Comparison of ENCODE assay signal across 1 cellular context in the genomic region with DNA sequence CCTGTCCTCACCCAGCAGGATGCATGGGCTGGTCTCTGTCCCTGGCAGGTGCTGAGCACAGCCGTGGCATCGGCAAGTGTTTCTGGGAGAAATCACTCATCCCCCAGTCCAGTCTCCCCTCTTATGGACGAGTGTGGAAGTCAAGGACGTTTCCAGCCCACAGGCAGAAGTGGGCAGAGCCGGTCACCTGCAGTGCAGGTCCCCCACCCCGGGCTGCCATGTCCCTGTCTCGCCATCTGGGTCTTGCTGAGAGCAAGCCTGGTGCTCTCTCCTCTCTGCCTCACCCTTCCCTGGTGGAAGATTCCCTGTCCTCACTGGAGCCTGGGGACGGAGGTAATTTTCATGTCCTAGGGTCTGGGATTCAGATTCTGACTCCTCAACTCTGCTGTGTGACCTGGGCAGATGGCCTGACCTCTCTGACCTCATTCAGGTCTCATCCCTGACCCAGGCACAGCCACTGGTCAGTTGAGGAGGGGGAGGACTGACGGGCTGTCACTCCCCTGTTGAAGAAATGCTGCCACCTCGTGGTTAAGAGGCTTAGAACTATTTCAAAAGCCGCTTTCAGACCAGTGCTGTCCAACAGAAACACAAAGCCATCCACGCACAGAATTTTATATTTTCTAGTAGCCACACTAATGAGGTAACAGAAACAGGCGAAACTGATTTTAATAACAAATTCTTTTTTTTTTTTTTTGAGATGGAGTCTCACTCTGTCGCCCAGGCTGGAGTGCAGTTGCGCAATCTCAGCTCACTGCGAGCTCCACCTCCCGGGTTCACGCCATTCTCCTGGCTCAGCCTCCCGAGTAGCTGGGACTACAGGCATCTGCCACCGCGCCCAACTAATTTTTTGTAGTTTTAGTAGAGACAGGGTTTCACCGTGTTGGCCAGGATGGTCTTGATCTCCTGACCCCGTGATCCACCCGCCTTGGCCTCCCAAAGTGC.
A peak's percentile ranks its signal among the peaks of the same experiment; 100 is the strongest.
TF ChIP-seq lines count a peak whose summit lies in the region.

No MANE protein-coding gene starts in this region.

TF ChIP-seq in K562, 482 proteins besides CTCF, POLR2A, EP300 and RAD21 (continued from another document):
- TF ChIP-seq AFF4 (CRISPR knock-in tag; IDR thresholded peaks at IDR 0.05) (no peak), ZNF212 (CRISPR knock-in tag; IDR thresholded peaks at IDR 0.05) (no peak), KDM1A (IDR thresholded peaks at IDR 0.05) (peak in 1 of 2 experiments; percentile 71; a peak in 2 of 4 replicates), ETS2 (tag; IDR thresholded peaks at IDR 0.05; ENCODE audit: borderline replicate concordance, poor library complexity, severe bottlenecking) (no peak), CBFA2T2 (conservative IDR thresholded peaks at IDR 0.05) (no peak), IRF9 (tag; IDR thresholded peaks at IDR 0.05) (peak; percentile 84), GATAD2A (IDR thresholded peaks at IDR 0.05) (no peak), STAG1 (CRISPR knock-in tag; IDR thresholded peaks at IDR 0.05; ENCODE audit: borderline replicate concordance) (peak; percentile 46; the same call in 1 of the 2 replicates), MECOM (CRISPR knock-in tag; IDR thresholded peaks at IDR 0.05) (no peak), MTA1 (IDR thresholded peaks at IDR 0.05; ENCODE audit: borderline replicate concordance) (no peak), U2AF1 (optimal IDR thresholded peaks at IDR 0.05; ENCODE audit: low read depth, low read length) (no peak), CEBPG (CRISPR knock-in tag; IDR thresholded peaks at IDR 0.05) (peak; percentile 77), CEBPG (tag; conservative IDR thresholded peaks at IDR 0.05 in 1 of 2, IDR thresholded peaks at IDR 0.05 in 1 of 2) (peak; percentile 88 to 99), ATF6 (CRISPR knock-in tag; IDR thresholded peaks at IDR 0.05) (no peak), DACH1 (IDR thresholded peaks at IDR 0.05; ENCODE audit: partially characterized antibody) (peak; percentile 16), HMG20B (CRISPR knock-in tag; IDR thresholded peaks at IDR 0.05) (no peak), RBM25 (IDR thresholded peaks at IDR 0.05; ENCODE audit: low read depth, low read length, severe bottlenecking) (peak; percentile 83), BRD9 (IDR thresholded peaks at IDR 0.05; ENCODE audit: low read depth, partially characterized antibody) (peak; percentile 59), RUNX1 (IDR thresholded peaks at IDR 0.05; ENCODE audit: low read depth) (no peak), ZNF589 (CRISPR knock-in tag; IDR thresholded peaks at IDR 0.05; ENCODE audit: low read depth) (no peak), BMI1 (IDR thresholded peaks at IDR 0.05; ENCODE audit: low read length) (no peak), EWSR1 (IDR thresholded peaks at IDR 0.05; ENCODE audit: borderline replicate concordance, low read depth, partially characterized antibody) (no peak), CC2D1A (IDR thresholded peaks at IDR 0.05) (peak; percentile 81), BCOR (IDR thresholded peaks at IDR 0.05) (peak; percentile 81), ZNF232 (CRISPR knock-in tag; IDR thresholded peaks at IDR 0.05) (no peak), RCOR1 (IDR thresholded peaks at IDR 0.05; ENCODE audit: borderline replicate concordance in 1 of 2, low read depth in 2 of 2, low read length in 2 of 2) (peak in 1 of 2 experiments; percentile 87; a peak in 2 of 4 replicates), ZNF274 (IDR thresholded peaks at IDR 0.05; ENCODE audit: borderline replicate concordance, low read depth, low read length) (no peak), ARID3B (CRISPR knock-in tag; IDR thresholded peaks at IDR 0.05; ENCODE audit: borderline replicate concordance) (no peak), HEY1 (CRISPR knock-in tag; IDR thresholded peaks at IDR 0.05; ENCODE audit: borderline replicate concordance) (no peak), MEIS2 (IDR thresholded peaks at IDR 0.05; ENCODE audit: partially characterized antibody) (peak; percentile 80)
- TF ChIP-seq, protein P1, sequence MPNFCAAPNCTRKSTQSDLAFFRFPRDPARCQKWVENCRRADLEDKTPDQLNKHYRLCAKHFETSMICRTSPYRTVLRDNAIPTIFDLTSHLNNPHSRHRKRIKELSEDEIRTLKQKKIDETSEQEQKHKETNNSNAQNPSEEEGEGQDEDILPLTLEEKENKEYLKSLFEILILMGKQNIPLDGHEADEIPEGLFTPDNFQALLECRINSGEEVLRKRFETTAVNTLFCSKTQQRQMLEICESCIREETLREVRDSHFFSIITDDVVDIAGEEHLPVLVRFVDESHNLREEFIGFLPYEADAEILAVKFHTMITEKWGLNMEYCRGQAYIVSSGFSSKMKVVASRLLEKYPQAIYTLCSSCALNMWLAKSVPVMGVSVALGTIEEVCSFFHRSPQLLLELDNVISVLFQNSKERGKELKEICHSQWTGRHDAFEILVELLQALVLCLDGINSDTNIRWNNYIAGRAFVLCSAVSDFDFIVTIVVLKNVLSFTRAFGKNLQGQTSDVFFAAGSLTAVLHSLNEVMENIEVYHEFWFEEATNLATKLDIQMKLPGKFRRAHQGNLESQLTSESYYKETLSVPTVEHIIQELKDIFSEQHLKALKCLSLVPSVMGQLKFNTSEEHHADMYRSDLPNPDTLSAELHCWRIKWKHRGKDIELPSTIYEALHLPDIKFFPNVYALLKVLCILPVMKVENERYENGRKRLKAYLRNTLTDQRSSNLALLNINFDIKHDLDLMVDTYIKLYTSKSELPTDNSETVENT (CRISPR knock-in tag; IDR thresholded peaks at IDR 0.05) = no peak
- TF ChIP-seq, protein P2, sequence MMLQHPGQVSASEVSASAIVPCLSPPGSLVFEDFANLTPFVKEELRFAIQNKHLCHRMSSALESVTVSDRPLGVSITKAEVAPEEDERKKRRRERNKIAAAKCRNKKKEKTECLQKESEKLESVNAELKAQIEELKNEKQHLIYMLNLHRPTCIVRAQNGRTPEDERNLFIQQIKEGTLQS (IDR thresholded peaks at IDR 0.05) = 0 out of 2 replicates have a peak, but pooled peaks have one; percentile 29
- TF ChIP-seq, protein P2 (CRISPR knock-in tag; conservative IDR thresholded peaks at IDR 0.05) = no peak
- TF ChIP-seq, protein P3, sequence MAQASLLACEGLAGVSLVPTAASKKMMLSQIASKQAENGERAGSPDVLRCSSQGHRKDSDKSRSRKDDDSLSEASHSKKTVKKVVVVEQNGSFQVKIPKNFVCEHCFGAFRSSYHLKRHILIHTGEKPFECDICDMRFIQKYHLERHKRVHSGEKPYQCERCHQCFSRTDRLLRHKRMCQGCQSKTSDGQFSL (CRISPR knock-in tag; IDR thresholded peaks at IDR 0.05) = no peak
- TF ChIP-seq, protein P3 (tag; IDR thresholded peaks at IDR 0.05) = no peak
